In genomic region chr21:40318371-40318770, GRCh38 we compare ENCODE assay signal across 37 cellular contexts.
DNase-seq lines count a peak whose midpoint lies in the region; ATAC-seq, FAIRE-seq and TF ChIP-seq lines count a peak whose summit lies in the region.
"Had no signal": no experiment of that assay in that cellular context is flagged by ENCODE, and none has a peak within 500 bp of the region (broad histone marks: within the 10 kb centered on the region; RNA-seq: fewer than 3 reads in every experiment).

No MANE protein-coding gene starts in this region.

- peaks cover 8% of the 10 kb centered on the region for H3K27me3 Mint-ChIP-seq in nephron progenitor cell (ENCODE audit: low read depth, poor library complexity)
- H3K27me3 Mint-ChIP-seq: B cell; CD4-positive, alpha-beta memory T cell; CD4-positive, alpha-beta T cell; CD4-positive, CD25-positive, alpha-beta regulatory T cell had no signal

- H3K36me3 Mint-ChIP-seq in nephron progenitor cell (ENCODE audit: low read depth) = no peaks in the 10 kb centered on the region
- H3K36me3 Mint-ChIP-seq: CD14-positive monocyte; CD4-positive, alpha-beta memory T cell; CD4-positive, CD25-positive, alpha-beta regulatory T cell; CD8-positive, alpha-beta memory T cell; CD8-positive, alpha-beta T cell had no signal

- no peak for TF ChIP-seq POLR2A in thyroid gland (IDR thresholded peaks at IDR 0.05)
- no peak for TF ChIP-seq POLR2A in HepG2 (IDR thresholded peaks at IDR 0.05; ENCODE audit: insufficient read depth in 1 of 2, low read depth in 2 of 2, low read length in 2 of 2)

- H3K36me3 ChIP-seq in thyroid gland (no peaks in the 10 kb centered on the region), HepG2 (replicated peaks in 1 of 2; ENCODE audit: control insufficient read depth in 1 of 2, insufficient read depth in 2 of 2, low read length in 2 of 2) (no peaks in the 10 kb centered on the region)
- H3K36me3 ChIP-seq: BE2C; BLaER1; BLaER1 treated with 17β-estradiol and CSF1 and Interleukin-3, amounts not matched to agents 10 nM and 100 nM had no signal

- intact Hi-C loops in thyroid gland (cut with DNase I) (no loop called here), HepG2 (cut with micrococcal nuclease; ENCODE audit: unreplicated experiment) (no loop called here)

- no peaks in the 10 kb centered on the region for H3K79me2 ChIP-seq in HepG2 (ENCODE audit: insufficient read depth, low read length)

- TF ChIP-seq CTCF in nephron progenitor cell (IDR thresholded peaks at IDR 0.05) (no peak), thyroid gland (IDR thresholded peaks at IDR 0.05) (no peak), HepG2 (CRISPR knock-in tag; IDR thresholded peaks at IDR 0.05) (no peak)

- H3K9me3 Mint-ChIP-seq in nephron progenitor cell = no peaks in the 10 kb centered on the region
- H3K9me3 Mint-ChIP-seq: CD8-positive, alpha-beta T cell had no signal

- H3K9me3 ChIP-seq in thyroid gland (no peaks in the 10 kb centered on the region), HepG2 (ENCODE audit: low read length) (peaks cover 91% of the 10 kb centered on the region)
- H3K9me3 ChIP-seq: A549; BE2C; BLaER1; BLaER1 treated with 17β-estradiol and CSF1 and Interleukin-3, amounts not matched to agents 10 nM and 100 nM; Caco-2 had no signal

- ATAC-seq in GM21528 (IDR thresholded peaks at IDR 0.05; ENCODE audit: low FRiP score, unreplicated experiment) (no peak), HG03025 (IDR thresholded peaks at IDR 0.05; ENCODE audit: low FRiP score, unreplicated experiment) (no peak), HepG2 (no peak)
- ATAC-seq: A549; CD8-positive, alpha-beta T cell had no signal

- H3K27ac ChIP-seq in thyroid gland = peak overlapping the region in 2 of 3 donors; percentile 22 to 62
- H3K27ac ChIP-seq in HepG2 (ENCODE audit: extremely low read length, insufficient read depth, low read length) = no peak overlapping the region
- H3K27ac ChIP-seq: 22Rv1; A549; BLaER1; BLaER1 treated with 17β-estradiol and CSF1 and Interleukin-3, amounts not matched to agents 10 nM and 100 nM; C4-2B had no signal

- no peak for TF ChIP-seq RAD21 in HepG2 (CRISPR knock-in tag; IDR thresholded peaks at IDR 0.05)

- in situ Hi-C loops in HepG2 (cut with HindIII; ENCODE audit: extremely low pct_ligation_motif_present, low pct_unique_long_range_greater_than_20kb) = no loop called here

- H3K4me3 Mint-ChIP-seq in nephron progenitor cell = no peak overlapping the region
- H3K4me3 Mint-ChIP-seq: B cell; CD14-positive monocyte; CD4-positive, alpha-beta memory T cell; CD4-positive, alpha-beta T cell; CD4-positive, CD25-positive, alpha-beta regulatory T cell; CD8-positive, alpha-beta memory T cell; CD8-positive, alpha-beta T cell had no signal

- TF ChIP-seq EP300 in HepG2 (IDR thresholded peaks at IDR 0.05; ENCODE audit: low read depth in 2 of 2, low read length in 2 of 2) = no peak
- TF ChIP-seq EP300 in HepG2 (CRISPR knock-in tag; IDR thresholded peaks at IDR 0.05; ENCODE audit: borderline replicate concordance) = no peak

- H3K4me1 ChIP-seq in thyroid gland (peaks cover 5 to 8% of the 10 kb centered on the region in 2 donors), HepG2 (ENCODE audit: insufficient read depth, low read length) (no peaks in the 10 kb centered on the region)
- H3K4me1 ChIP-seq: A549; BE2C; BLaER1; BLaER1 treated with 17β-estradiol and CSF1 and Interleukin-3, amounts not matched to agents 10 nM and 100 nM; Caco-2 had no signal

- H3K9ac ChIP-seq in HepG2 (ENCODE audit: insufficient read depth, low read depth, low read length) = no peak overlapping the region
- H3K9ac ChIP-seq: BLaER1; BLaER1 treated with 17β-estradiol and CSF1 and Interleukin-3, amounts not matched to agents 10 nM and 100 nM had no signal

- peak overlapping the region; percentile 49 for H3K27ac Mint-ChIP-seq in nephron progenitor cell
- H3K27ac Mint-ChIP-seq: B cell; CD14-positive monocyte; CD4-positive, alpha-beta memory T cell; CD4-positive, alpha-beta T cell; CD4-positive, CD25-positive, alpha-beta regulatory T cell; CD8-positive, alpha-beta T cell had no signal

- DNase-seq in RPMI8226 (peak; percentile 10), nephron progenitor cell (no peak), retina (peak; percentile 12), thyroid gland (peak; percentile 51 to 79), HepG2 (ENCODE audit: low spot score) (no peak)
- DNase-seq in stimulated activated CD4-positive, alpha-beta T cell treated with anti-CD3 and anti-CD28 coated beads, Interleukin-4, amount 100 ng/mL, for 1 hour = no peak
- DNase-seq: 8988T; ACHN; AML-193; BE2C; C1 segment of cervical spinal cord; Caco-2; Calu3; CD4-positive, alpha-beta T cell; CD4-positive, CD25-positive, alpha-beta regulatory T cell; CD8-positive, alpha-beta memory T cell; CD8-positive, alpha-beta T cell; COR-L47; DMS 273 treated with DMSO at 0.1 percent for 48 hours; DMS153; DMS53; DMS79; DMS79 treated with DMSO at 0.1 percent for 48 hours; DND-41; EL had no signal

- POLR2A ChIA-PET in HepG2 (lab: Yijun Ruan, JAX) = no interaction called here

- no peak overlapping the region for H2AFZ ChIP-seq in HepG2 (ENCODE audit: low read length)

- no peaks in the 10 kb centered on the region for H4K20me1 ChIP-seq in HepG2 (ENCODE audit: insufficient read depth, low read length)
- H4K20me1 ChIP-seq: BLaER1; BLaER1 treated with 17β-estradiol and CSF1 and Interleukin-3, amounts not matched to agents 10 nM and 100 nM had no signal

- H3K4me3 ChIP-seq in thyroid gland (replicated peaks in 1 of 3) (no peak overlapping the region), HepG2 (replicated peaks in 1 of 3; ENCODE audit: insufficient read depth in 1 of 3, low read depth in 2 of 3, low read length in 3 of 3) (no peak overlapping the region)
- H3K4me3 ChIP-seq: A549; BLaER1; BLaER1 treated with 17β-estradiol and CSF1 and Interleukin-3, amounts not matched to agents 10 nM and 100 nM had no signal

- FAIRE-seq in HepG2 (lab: Jason Lieb, UNC) = no peak
- FAIRE-seq: A204.1, A549, D721Med had no signal

- no TSS peak for BruUV-seq in HepG2 (replicated peaks; lab: Mats Ljungman, UMichigan)

- CTCF ChIA-PET in HepG2 (lab: Yijun Ruan, JAX; ENCODE audit: low intra/inter-chr PET ratio, low total read pairs) = no interaction called here

- 59 to 60% methylated on average over 9 of the region's 9 CpGs for WGBS in thyroid gland, 2 donors
- WGBS in HepG2 (ENCODE audit: low lambda C conversion rate) = 56% methylated on average over 8 of the region's 9 CpGs

- no peaks in the 10 kb centered on the region for H3K27me3 ChIP-seq in thyroid gland
- H3K27me3 ChIP-seq in HepG2 (ENCODE audit: control insufficient read depth in 1 of 2, insufficient read depth in 2 of 2, low read length in 2 of 2) = no peaks in the 10 kb centered on the region
- H3K27me3 ChIP-seq: BE2C; BLaER1; BLaER1 treated with 17β-estradiol and CSF1 and Interleukin-3, amounts not matched to agents 10 nM and 100 nM had no signal

- H3K4me2 ChIP-seq in HepG2 (ENCODE audit: low read depth, low read length) = no peak overlapping the region
- H3K4me2 ChIP-seq: A549; BLaER1; BLaER1 treated with 17β-estradiol and CSF1 and Interleukin-3, amounts not matched to agents 10 nM and 100 nM had no signal

- no peaks in the 10 kb centered on the region for H3K4me1 Mint-ChIP-seq in nephron progenitor cell
- H3K4me1 Mint-ChIP-seq: B cell; CD14-positive monocyte; CD4-positive, alpha-beta memory T cell; CD4-positive, CD25-positive, alpha-beta regulatory T cell; CD8-positive, alpha-beta memory T cell had no signal

TF ChIP-seq in HepG2, 621 proteins besides CTCF, POLR2A, EP300 and RAD21:
- TF ChIP-seq SRSF4 (IDR thresholded peaks at IDR 0.05; ENCODE audit: low read depth, low read length, poor library complexity, severe bottlenecking) (no peak), RBAK (CRISPR knock-in tag; IDR thresholded peaks at IDR 0.05) (no peak), ZNF383 (CRISPR knock-in tag; IDR thresholded peaks at IDR 0.05; ENCODE audit: borderline replicate concordance) (no peak), ARID2 (CRISPR knock-in tag; IDR thresholded peaks at IDR 0.05; ENCODE audit: borderline replicate concordance) (no peak), RFX5 (IDR thresholded peaks at IDR 0.05; ENCODE audit: low read depth, low read length) (no peak), ZNF124 (CRISPR knock-in tag; IDR thresholded peaks at IDR 0.05) (no peak), WIZ (CRISPR knock-in tag; IDR thresholded peaks at IDR 0.05) (no peak), SIX4 (CRISPR knock-in tag; IDR thresholded peaks at IDR 0.05) (no peak), ZNF30 (CRISPR knock-in tag; IDR thresholded peaks at IDR 0.05) (no peak), SMC3 (IDR thresholded peaks at IDR 0.05; ENCODE audit: low read length) (no peak), ZNF792 (CRISPR knock-in tag; IDR thresholded peaks at IDR 0.05) (no peak), DNMT1 (CRISPR knock-in tag; IDR thresholded peaks at IDR 0.05) (no peak), ZNF761 (CRISPR knock-in tag; conservative IDR thresholded peaks at IDR 0.05) (no peak), SMAD1 (CRISPR knock-in tag; IDR thresholded peaks at IDR 0.05; ENCODE audit: borderline replicate concordance, low read depth) (no peak), SALL2 (CRISPR knock-in tag; IDR thresholded peaks at IDR 0.05) (no peak), ZNF230 (CRISPR knock-in tag; IDR thresholded peaks at IDR 0.05) (no peak), SAP130 (CRISPR knock-in tag; IDR thresholded peaks at IDR 0.05; ENCODE audit: low read depth) (no peak), KLF15 (CRISPR knock-in tag; IDR thresholded peaks at IDR 0.05; ENCODE audit: borderline replicate concordance) (no peak)
- TF ChIP-seq, protein P1, sequence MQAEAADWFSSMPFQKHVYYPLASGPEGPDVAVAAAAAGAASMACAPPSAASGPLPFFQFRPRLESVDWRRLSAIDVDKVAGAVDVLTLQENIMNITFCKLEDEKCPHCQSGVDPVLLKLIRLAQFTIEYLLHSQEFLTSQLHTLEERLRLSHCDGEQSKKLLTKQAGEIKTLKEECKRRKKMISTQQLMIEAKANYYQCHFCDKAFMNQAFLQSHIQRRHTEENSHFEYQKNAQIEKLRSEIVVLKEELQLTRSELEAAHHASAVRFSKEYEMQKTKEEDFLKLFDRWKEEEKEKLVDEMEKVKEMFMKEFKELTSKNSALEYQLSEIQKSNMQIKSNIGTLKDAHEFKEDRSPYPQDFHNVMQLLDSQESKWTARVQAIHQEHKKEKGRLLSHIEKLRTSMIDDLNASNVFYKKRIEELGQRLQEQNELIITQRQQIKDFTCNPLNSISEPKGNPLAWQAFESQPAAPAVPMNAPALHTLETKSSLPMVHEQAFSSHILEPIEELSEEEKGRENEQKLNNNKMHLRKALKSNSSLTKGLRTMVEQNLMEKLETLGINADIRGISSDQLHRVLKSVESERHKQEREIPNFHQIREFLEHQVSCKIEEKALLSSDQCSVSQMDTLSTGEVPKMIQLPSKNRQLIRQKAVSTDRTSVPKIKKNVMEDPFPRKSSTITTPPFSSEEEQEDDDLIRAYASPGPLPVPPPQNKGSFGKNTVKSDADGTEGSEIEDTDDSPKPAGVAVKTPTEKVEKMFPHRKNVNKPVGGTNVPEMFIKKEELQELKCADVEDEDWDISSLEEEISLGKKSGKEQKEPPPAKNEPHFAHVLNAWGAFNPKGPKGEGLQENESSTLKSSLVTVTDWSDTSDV (CRISPR knock-in tag; IDR thresholded peaks at IDR 0.05) = no peak

Comparison
In these comparisons a context has a peak if more than half of its experiments do, and no peak if none do; other contexts are left out.
1. DNase-seq: peak in RPMI8226 (single experiment), retina (single experiment) and thyroid gland (2 of 2); none in nephron progenitor cell (single experiment), stimulated activated CD4-positive, alpha-beta T cell treated with anti-CD3 and anti-CD28 coated beads, Interleukin-4, amount 100 ng/mL, for 1 hour (single experiment) and HepG2 (single experiment).